Comparison of ENCODE assay signal across 9 cellular contexts in genomic region chr20:39280875-39281274, GRCh38.
"Had no signal": no experiment of that assay in that cellular context is flagged by ENCODE, and none has a peak within 500 bp of the region (broad histone marks: within the 10 kb centered on the region; RNA-seq: fewer than 3 reads in every experiment).

No MANE protein-coding gene starts in this region.

- FAIRE-seq: HTR-8/SVneo had no signal

- H3K4me2 ChIP-seq: KMS-11 had no signal

- H3K4me3 Mint-ChIP-seq: IgD-negative memory B cell had no signal

- H3K27ac Mint-ChIP-seq: IgD-negative memory B cell had no signal

- H3K4me1 Mint-ChIP-seq: IgD-negative memory B cell had no signal

- H3K27ac ChIP-seq: HL-60, KMS-11 had no signal

- H3K9ac ChIP-seq: KMS-11 had no signal

- DNase-seq: IMR-90, Karpas-422, Kasumi-1, KBM-7, KG1 had no signal
